Comparison of ENCODE assay signal across 22 cellular contexts in genomic region chr5:74418709-74419108, GRCh38.
DNase-seq lines count a peak whose midpoint lies in the region; ATAC-seq, FAIRE-seq and TF ChIP-seq lines count a peak whose summit lies in the region.
"Had no signal": no experiment of that assay in that cellular context is flagged by ENCODE, and none has a peak within 500 bp of the region (broad histone marks: within the 10 kb centered on the region; RNA-seq: fewer than 3 reads in every experiment).

No MANE protein-coding gene starts in this region.

- peak overlapping the region; percentile 30 for H3K27ac Mint-ChIP-seq in astrocyte (ENCODE audit: unreplicated experiment)
- no peak overlapping the region for H3K27ac Mint-ChIP-seq in activated T-helper 17 cell treated with anti-CD3 and anti-CD28 coated beads, Interleukin-2, amount 50 U/mL, for 72 hours
- H3K27ac Mint-ChIP-seq: GM23338 had no signal

- H2BK15ac ChIP-seq in mesenchymal stem cell (ENCODE audit: low read depth, poor library complexity, severe bottlenecking): no peak overlapping the region

- H3K9me3 Mint-ChIP-seq in astrocyte (ENCODE audit: unreplicated experiment): peaks cover 2% of the 10 kb centered on the region
- no peaks in the 10 kb centered on the region for H3K9me3 Mint-ChIP-seq in activated T-helper 17 cell treated with anti-CD3 and anti-CD28 coated beads, Interleukin-2, amount 50 U/mL, for 72 hours
- H3K9me3 Mint-ChIP-seq: GM23338 had no signal

- H4K91ac ChIP-seq in mesenchymal stem cell (ENCODE audit: low read length): no peak overlapping the region

- 100% methylated on average over 1 of the region's 2 CpGs for WGBS in mesenchymal stem cell
- 85 to 95% (median 90%) methylated on average over 2 of the region's 2 CpGs for WGBS in spleen, 5 donors

- H3K4me1 ChIP-seq in HEK293 (ENCODE audit: control insufficient read depth, insufficient read depth, low read length) (peaks cover 2% of the 10 kb centered on the region), astrocyte (ENCODE audit: insufficient read depth, low read length) (no peaks in the 10 kb centered on the region), mesenchymal stem cell (ENCODE audit: control insufficient read depth, insufficient read depth, low read depth, low read length) (no peaks in the 10 kb centered on the region), spleen (peaks cover 0 to 7% (median 0%) of the 10 kb centered on the region in 6 donors)
- H3K4me1 ChIP-seq: BE2C, HAP-1 had no signal

- FAIRE-seq in astrocyte (lab: Jason Lieb, UNC): no peak
- FAIRE-seq: A204.1 had no signal

- no peaks in the 10 kb centered on the region for H3K36me3 ChIP-seq in HEK293 (ENCODE audit: control insufficient read depth in 2 of 2, insufficient read depth in 1 of 2, low read length in 2 of 2)
- no peaks in the 10 kb centered on the region for H3K36me3 ChIP-seq in astrocyte (ENCODE audit: insufficient read depth, low read length)
- H3K36me3 ChIP-seq in mesenchymal stem cell (ENCODE audit: control insufficient read depth in 1 of 2, insufficient read depth in 2 of 2, low read depth in 1 of 2, low read length in 2 of 2): no peaks in the 10 kb centered on the region
- H3K36me3 ChIP-seq in spleen: no peaks in the 10 kb centered on the region
- H3K36me3 ChIP-seq: BE2C, HAP-1 had no signal

- H2BK120ac ChIP-seq in mesenchymal stem cell (ENCODE audit: low read depth, low read length): peak overlapping the region; percentile 58

- POLR2A ChIA-PET in HEK293 (lab: Yijun Ruan, JAX): interaction anchor here (1.2 kb wide), 1 partner anchor 222 kb away, joined by 5 read pairs; the partner anchor contains the start of gene ENC1

- H2AFZ ChIP-seq in astrocyte (ENCODE audit: low read depth, low read length) (no peak overlapping the region), mesenchymal stem cell (ENCODE audit: low read depth, low read length) (no peak overlapping the region)
- H2AFZ ChIP-seq: GM23338, PC-9 had no signal

- H3K27ac ChIP-seq in HEK293 (ENCODE audit: extremely low read depth, low read depth, low read length): no peak overlapping the region
- H3K27ac ChIP-seq in astrocyte (ENCODE audit: low read depth, low read length): no peak overlapping the region
- H3K27ac ChIP-seq in mesenchymal stem cell (ENCODE audit: low read length, poor library complexity, severe bottlenecking): no peak overlapping the region
- no peak overlapping the region for H3K27ac ChIP-seq in spleen
- H3K27ac ChIP-seq: KMS-11, PC-9 had no signal

- H3K4me2 ChIP-seq in astrocyte (ENCODE audit: low read length): no peak overlapping the region
- no peak overlapping the region for H3K4me2 ChIP-seq in mesenchymal stem cell (ENCODE audit: low read length, poor library complexity, severe bottlenecking)
- H3K4me2 ChIP-seq: GM23338, KMS-11, PC-9 had no signal

- H2BK12ac ChIP-seq in mesenchymal stem cell (ENCODE audit: low read length in 2 of 2): no peak overlapping the region

- no peak overlapping the region for H2BK5ac ChIP-seq in mesenchymal stem cell (ENCODE audit: low read depth, low read length, poor library complexity, severe bottlenecking)

- H3K79me2 ChIP-seq in astrocyte (ENCODE audit: insufficient read depth, low read length): no peaks in the 10 kb centered on the region

- H3K9me3 ChIP-seq in HEK293 (ENCODE audit: control insufficient read depth, insufficient read depth, low read depth, low read length) (no peaks in the 10 kb centered on the region), astrocyte (ENCODE audit: insufficient read depth, low read depth, low read length) (no peaks in the 10 kb centered on the region), mesenchymal stem cell (ENCODE audit: control insufficient read depth, low read length) (no peaks in the 10 kb centered on the region), spleen (no peaks in the 10 kb centered on the region)
- H3K9me3 ChIP-seq: BE2C, HAP-1 had no signal

- DNase-seq in astrocyte (ENCODE audit: low read depth) (no peak), mesenchymal stem cell (no peak), renal cortical epithelial cell (ENCODE audit: low read depth) (peak; percentile 71), NCI-H1092 (lab: John Stamatoyannopoulos, UW) (no peak), spleen (no peak)
- DNase-seq: BE2C, EL, IMR-90, MV-4-11, NCI-H1694 treated with DMSO at 0.1 percent for 48 hours, NCI-H510A, NCI-H748 treated with DMSO at 0.1 percent for 48 hours, RPMI8226, SHP77 had no signal

- TF ChIP-seq POLR2A in spleen (IDR thresholded peaks at IDR 0.05): no peak

- H2AK5ac ChIP-seq in mesenchymal stem cell (ENCODE audit: low read length, severe bottlenecking): no peak overlapping the region

- no peak for TF ChIP-seq CTCF in HEK293 (tag by site-specific recombination; IDR thresholded peaks at IDR 0.05)
- TF ChIP-seq CTCF in astrocyte (IDR thresholded peaks at IDR 0.05; ENCODE audit: insufficient read depth, low read depth, low read length): no peak
- no peak for TF ChIP-seq CTCF in spleen (IDR thresholded peaks at IDR 0.05 in 8 of 11, conservative IDR thresholded peaks at IDR 0.05 in 3 of 11)

- H3K4me3 ChIP-seq in HEK293 (ENCODE audit: low read depth, low read length): no peak overlapping the region
- H3K4me3 ChIP-seq in astrocyte (ENCODE audit: insufficient read depth, low read depth, low read length): no peak overlapping the region
- H3K4me3 ChIP-seq in mesenchymal stem cell (ENCODE audit: insufficient read depth in 1 of 2, low read depth in 1 of 2, low read length in 2 of 2): no peak overlapping the region
- H3K4me3 ChIP-seq in spleen: no peak overlapping the region
- H3K4me3 ChIP-seq: GM23338, HAP-1, PC-9 had no signal

- no peaks in the 10 kb centered on the region for H3K27me3 Mint-ChIP-seq in astrocyte (ENCODE audit: low read depth, unreplicated experiment)
- H3K27me3 Mint-ChIP-seq in activated T-helper 17 cell treated with anti-CD3 and anti-CD28 coated beads, Interleukin-2, amount 50 U/mL, for 72 hours: peaks cover 36% of the 10 kb centered on the region

- H3K27me3 ChIP-seq in astrocyte (ENCODE audit: insufficient read depth, low read length) (no peaks in the 10 kb centered on the region), mesenchymal stem cell (ENCODE audit: control insufficient read depth in 1 of 2, insufficient read depth in 1 of 2, low read length in 2 of 2) (no peaks in the 10 kb centered on the region), spleen (replicated peaks in 1 of 7) (no peaks in the 10 kb centered on the region)
- H3K27me3 ChIP-seq: BE2C had no signal

- no peaks in the 10 kb centered on the region for H4K20me1 ChIP-seq in astrocyte (ENCODE audit: insufficient read depth, low read length)

- H3K9ac ChIP-seq in astrocyte (ENCODE audit: low read length) (no peak overlapping the region), mesenchymal stem cell (ENCODE audit: low read length) (no peak overlapping the region)
- H3K9ac ChIP-seq: KMS-11 had no signal

- no peak overlapping the region for H3K4ac ChIP-seq in mesenchymal stem cell (ENCODE audit: low read depth in 1 of 2, low read length in 2 of 2)

- ATAC-seq in GM19467 (IDR thresholded peaks at IDR 0.05; ENCODE audit: unreplicated experiment): no peak
- ATAC-seq in activated T-helper 17 cell treated with anti-CD3 and anti-CD28 coated beads, Interleukin-2, amount 50 U/mL, for 72 hours (replicated peaks): no peak
- ATAC-seq: GM23338 had no signal

- CTCF ChIA-PET in HEK293 (lab: Yijun Ruan, JAX): no interaction called here

- H3K14ac ChIP-seq in mesenchymal stem cell (ENCODE audit: low read length in 2 of 2): no peak overlapping the region

- no peaks in the 10 kb centered on the region for H3K79me1 ChIP-seq in mesenchymal stem cell (replicated peaks; ENCODE audit: low read length, poor library complexity, severe bottlenecking)

- no peaks in the 10 kb centered on the region for H3K36me3 Mint-ChIP-seq in astrocyte (ENCODE audit: low read depth, unreplicated experiment)
- H3K36me3 Mint-ChIP-seq in activated T-helper 17 cell treated with anti-CD3 and anti-CD28 coated beads, Interleukin-2, amount 50 U/mL, for 72 hours (ENCODE audit: low read depth): no peaks in the 10 kb centered on the region

- no peak overlapping the region for H3K23ac ChIP-seq in mesenchymal stem cell (ENCODE audit: low read length in 2 of 2)

- no peak overlapping the region for H4K8ac ChIP-seq in mesenchymal stem cell (ENCODE audit: low read length)

- no peak overlapping the region for H3K18ac ChIP-seq in mesenchymal stem cell (ENCODE audit: low read depth in 1 of 2, low read length in 2 of 2)

- intact Hi-C loops in spleen (cut with DNase I; ENCODE audit: low total_unique reads): no loop called here

- H3K4me1 Mint-ChIP-seq in astrocyte (ENCODE audit: low read depth, unreplicated experiment): peaks cover 34% of the 10 kb centered on the region
- H3K4me1 Mint-ChIP-seq in activated T-helper 17 cell treated with anti-CD3 and anti-CD28 coated beads, Interleukin-2, amount 50 U/mL, for 72 hours: no peaks in the 10 kb centered on the region
- H3K4me1 Mint-ChIP-seq: GM23338 had no signal

- H3K4me3 Mint-ChIP-seq in astrocyte (ENCODE audit: unreplicated experiment): no peak overlapping the region
- H3K4me3 Mint-ChIP-seq in activated T-helper 17 cell treated with anti-CD3 and anti-CD28 coated beads, Interleukin-2, amount 50 U/mL, for 72 hours: no peak overlapping the region
- H3K4me3 Mint-ChIP-seq: GM23338 had no signal

TF ChIP-seq in HEK293, 187 proteins besides CTCF, POLR2A, EP300 and RAD21:
- TF ChIP-seq ZNF18 (tag by site-specific recombination; IDR thresholded peaks at IDR 0.05) (no peak), TCF7L2 (IDR thresholded peaks at IDR 0.05; ENCODE audit: borderline replicate concordance, low read depth, low read length) (peak; percentile 60; the same call in 1 of the 2 replicates)
